Comparison of ENCODE assay signal across 1 cellular context in the genomic region with DNA sequence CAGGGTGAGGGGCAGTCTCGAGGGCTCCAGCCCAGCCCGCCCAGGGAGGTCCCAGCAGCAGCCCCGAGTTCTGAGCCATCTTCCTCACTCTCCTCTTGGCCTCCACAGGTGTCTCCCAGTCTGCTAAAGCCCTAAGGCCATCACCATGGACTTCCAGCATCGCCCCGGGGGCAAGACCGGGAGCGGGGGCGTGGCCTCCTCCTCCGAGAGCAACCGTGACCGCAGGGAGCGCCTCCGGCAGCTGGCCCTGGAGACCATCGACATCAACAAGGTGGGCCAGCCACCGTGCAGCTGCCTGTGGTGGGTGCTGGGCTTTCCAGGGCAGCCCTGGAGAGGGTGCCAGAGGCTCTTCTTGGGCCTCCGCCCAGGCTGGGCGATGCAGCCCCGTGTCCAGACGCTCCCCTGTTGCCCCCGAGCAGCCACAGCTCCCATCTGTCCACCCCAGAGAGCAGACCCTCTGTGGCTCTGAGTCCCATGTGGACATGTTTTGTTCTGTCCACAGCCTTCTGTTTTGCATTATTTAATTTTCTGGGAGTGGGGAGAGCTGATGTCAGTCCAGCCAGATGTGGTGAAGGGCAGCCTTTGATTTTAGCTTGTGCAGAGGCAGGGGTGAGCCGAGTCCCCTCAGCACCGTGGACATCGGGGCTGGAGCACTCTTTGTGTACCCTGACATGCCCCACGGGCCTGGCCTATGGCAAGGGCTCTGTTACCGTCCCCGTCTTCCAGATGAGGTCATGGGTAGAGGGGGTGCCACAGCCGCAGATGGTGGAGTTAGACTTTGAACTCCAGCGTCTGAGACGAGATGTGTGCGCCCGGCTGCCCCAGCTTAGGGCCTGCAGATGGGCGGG.
TF ChIP-seq lines count a peak whose summit lies in the region.

No MANE protein-coding gene starts in this region.

TF ChIP-seq in SK-N-SH, 30 proteins besides CTCF, POLR2A, EP300 and RAD21 (continued from another document):
- peak; percentile 49; the same call in 1 of the 2 replicates for TF ChIP-seq SIN3A (IDR thresholded peaks at IDR 0.05; ENCODE audit: borderline replicate concordance, low read depth, low read length)
- TF ChIP-seq, protein P1, sequence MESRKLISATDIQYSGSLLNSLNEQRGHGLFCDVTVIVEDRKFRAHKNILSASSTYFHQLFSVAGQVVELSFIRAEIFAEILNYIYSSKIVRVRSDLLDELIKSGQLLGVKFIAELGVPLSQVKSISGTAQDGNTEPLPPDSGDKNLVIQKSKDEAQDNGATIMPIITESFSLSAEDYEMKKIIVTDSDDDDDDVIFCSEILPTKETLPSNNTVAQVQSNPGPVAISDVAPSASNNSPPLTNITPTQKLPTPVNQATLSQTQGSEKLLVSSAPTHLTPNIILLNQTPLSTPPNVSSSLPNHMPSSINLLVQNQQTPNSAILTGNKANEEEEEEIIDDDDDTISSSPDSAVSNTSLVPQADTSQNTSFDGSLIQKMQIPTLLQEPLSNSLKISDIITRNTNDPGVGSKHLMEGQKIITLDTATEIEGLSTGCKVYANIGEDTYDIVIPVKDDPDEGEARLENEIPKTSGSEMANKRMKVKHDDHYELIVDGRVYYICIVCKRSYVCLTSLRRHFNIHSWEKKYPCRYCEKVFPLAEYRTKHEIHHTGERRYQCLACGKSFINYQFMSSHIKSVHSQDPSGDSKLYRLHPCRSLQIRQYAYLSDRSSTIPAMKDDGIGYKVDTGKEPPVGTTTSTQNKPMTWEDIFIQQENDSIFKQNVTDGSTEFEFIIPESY (IDR thresholded peaks at IDR 0.05; ENCODE audit: borderline replicate concordance, low read depth), result no peak
- TF ChIP-seq POLR2AphosphoS5 (IDR thresholded peaks at IDR 0.05; ENCODE audit: low read depth, low read length), result 0 out of 2 replicates have a peak, but pooled peaks have one; percentile 10
- TF ChIP-seq RXRA (IDR thresholded peaks at IDR 0.05; ENCODE audit: borderline replicate concordance, low read depth), result no peak
- TF ChIP-seq FOSL2 (IDR thresholded peaks at IDR 0.05; ENCODE audit: borderline replicate concordance, low read depth), result no peak
- peak; percentile 84 for TF ChIP-seq RCOR1 (IDR thresholded peaks at IDR 0.05; ENCODE audit: low read length)
- no peak for TF ChIP-seq NRF1 (IDR thresholded peaks at IDR 0.05; ENCODE audit: low read depth, low read length)
- no peak for TF ChIP-seq FOXM1 (IDR thresholded peaks at IDR 0.05; ENCODE audit: low read depth)
- TF ChIP-seq CHD2 (IDR thresholded peaks at IDR 0.05; ENCODE audit: low read length, partially characterized antibody), result peak; percentile 22
